ENCODE assay signal across 1 cellular context in genomic region chr3:136733317-136733833, GRCh38.
A peak's percentile ranks its signal among the peaks of the same experiment; 100 is the strongest.
TF ChIP-seq lines count a peak whose summit lies in the region.

No MANE protein-coding gene starts in this region.

TF ChIP-seq in HepG2, 621 proteins besides CTCF, POLR2A, EP300 and RAD21 (continued from another document):
- TF ChIP-seq CHD4 (IDR thresholded peaks at IDR 0.05; ENCODE audit: borderline replicate concordance, low read length) (peak; percentile 31; the same call in 1 of the 2 replicates), MXD4 (CRISPR knock-in tag; IDR thresholded peaks at IDR 0.05) (no peak), PHB2 (IDR thresholded peaks at IDR 0.05; ENCODE audit: partially characterized antibody) (no peak), ZNF724P (CRISPR knock-in tag; IDR thresholded peaks at IDR 0.05; ENCODE audit: borderline replicate concordance) (no peak), SOX13 (IDR thresholded peaks at IDR 0.05) (no peak), SOX13 (CRISPR knock-in tag; conservative IDR thresholded peaks at IDR 0.05 in 1 of 2, IDR thresholded peaks at IDR 0.05 in 1 of 2) (peak in 1 of 2 experiments; percentile 41; a peak in 1 of 4 replicates), REST (IDR thresholded peaks at IDR 0.05; ENCODE audit: borderline replicate concordance in 1 of 2, low read depth in 1 of 2, low read length in 2 of 2) (no peak), FOXO1 (CRISPR knock-in tag; IDR thresholded peaks at IDR 0.05) (no peak), TBP (CRISPR knock-in tag; IDR thresholded peaks at IDR 0.05) (no peak), KDM5B (CRISPR knock-in tag; IDR thresholded peaks at IDR 0.05; ENCODE audit: borderline replicate concordance) (no peak), NR2F1 (CRISPR knock-in tag; IDR thresholded peaks at IDR 0.05) (no peak), ZNF713 (CRISPR knock-in tag; IDR thresholded peaks at IDR 0.05) (no peak), MAF1 (CRISPR knock-in tag; IDR thresholded peaks at IDR 0.05; ENCODE audit: borderline replicate concordance) (no peak), ZFP90 (CRISPR knock-in tag; IDR thresholded peaks at IDR 0.05; ENCODE audit: borderline replicate concordance) (no peak), SETDB1 (CRISPR knock-in tag; IDR thresholded peaks at IDR 0.05; ENCODE audit: borderline replicate concordance) (no peak)
